In genomic region chr11:114253771-114254170, GRCh38 we compare ENCODE assay signal across 19 cellular contexts. TPM values are rescaled to one million over a fixed set of nuclear protein-coding genes. Genes with fewer than 3 reads are reported as not detected.
DNase-seq lines count a peak whose midpoint lies in the region; ATAC-seq and TF ChIP-seq lines count a peak whose summit lies in the region.
"Had no signal": no experiment of that assay in that cellular context is flagged by ENCODE, and none has a peak within 500 bp of the region (broad histone marks: within the 10 kb centered on the region; RNA-seq: fewer than 3 reads in every experiment).

No MANE protein-coding gene starts in this region.

- no peak for DNase-seq in right atrium auricular region (ENCODE audit: low spot score)
- no peak for DNase-seq in Right ventricle myocardium superior
- no peak for DNase-seq in esophagus muscularis mucosa (ENCODE audit: extremely low spot score)
- peak; percentile 77 for DNase-seq in posterior vena cava (ENCODE audit: low spot score)
- DNase-seq in uterus = no peak
- no peak for DNase-seq in NOMO-1 (lab: John Stamatoyannopoulos, UW; ENCODE audit: unreplicated experiment in 2 of 2)
- no peak for DNase-seq in vagina (ENCODE audit: extremely low spot score in 2 of 2)
- no peak for DNase-seq in NCI-H524 (lab: John Stamatoyannopoulos, UW)
- DNase-seq: CD4-positive, alpha-beta T cell; DMS79 treated with DMSO at 0.1 percent for 48 hours; MG63; NCI-H1930; NCI-H2171; NCI-H446 treated with DMSO at 0.1 percent for 48 hours; NCI-H82 had no signal

- 87% methylated on average over 2 of the region's 2 CpGs for WGBS in esophagus muscularis mucosa

- TF ChIP-seq POLR2A in esophagus muscularis mucosa (IDR thresholded peaks at IDR 0.05; ENCODE audit: low read depth) (no peak), uterus (IDR thresholded peaks at IDR 0.05) (no peak), vagina (IDR thresholded peaks at IDR 0.05) (no peak)

- H3K27me3 ChIP-seq in right atrium auricular region = no peaks in the 10 kb centered on the region
- no peaks in the 10 kb centered on the region for H3K27me3 ChIP-seq in esophagus muscularis mucosa
- no peaks in the 10 kb centered on the region for H3K27me3 ChIP-seq in uterus
- H3K27me3 ChIP-seq in vagina = no peaks in the 10 kb centered on the region
- H3K27me3 ChIP-seq: MG63 had no signal

- H3K27ac ChIP-seq in right atrium auricular region (peak overlapping the region; percentile 29 to 69), esophagus muscularis mucosa (replicated peaks in 1 of 4) (peak overlapping the region in 3 of 4 donors; percentile 10 to 67 (median 59)), uterus (peak overlapping the region; percentile 71 to 73), vagina (no peak overlapping the region)
- H3K27ac ChIP-seq: KMS-11 had no signal

- TF ChIP-seq CTCF in right atrium auricular region (IDR thresholded peaks at IDR 0.05) (no peak), esophagus muscularis mucosa (IDR thresholded peaks at IDR 0.05) (no peak), uterus (IDR thresholded peaks at IDR 0.05) (no peak), vagina (IDR thresholded peaks at IDR 0.05) (no peak)

- H3K4me1 ChIP-seq in right atrium auricular region = peaks cover 0 to 50% of the 10 kb centered on the region in 2 donors
- H3K4me1 ChIP-seq in esophagus muscularis mucosa = peaks cover 39 to 85% (median 75%) of the 10 kb centered on the region in 4 donors
- peaks cover 5 to 14% of the 10 kb centered on the region in 2 donors for H3K4me1 ChIP-seq in uterus
- peaks cover 55% of the 10 kb centered on the region for H3K4me1 ChIP-seq in vagina
- H3K4me1 ChIP-seq: HAP-1 had no signal

- H3K36me3 ChIP-seq in right atrium auricular region (peaks cover 53% of the 10 kb centered on the region), esophagus muscularis mucosa (peaks cover 41 to 77% (median 65%) of the 10 kb centered on the region in 4 donors), uterus (no peaks in the 10 kb centered on the region), vagina (peaks cover 10 to 38% of the 10 kb centered on the region in 2 donors)
- H3K36me3 ChIP-seq: HAP-1, MG63 had no signal

- no peak overlapping the region for H3K4me3 ChIP-seq in right atrium auricular region
- no peak overlapping the region for H3K4me3 ChIP-seq in esophagus muscularis mucosa
- no peak overlapping the region for H3K4me3 ChIP-seq in uterus
- H3K4me3 ChIP-seq in vagina = no peak overlapping the region
- H3K4me3 ChIP-seq: HAP-1, MG63 had no signal

- no peak for ATAC-seq in Right ventricle myocardium superior (ENCODE audit: poor library complexity)
- ATAC-seq: HepG2, Panc1 had no signal

- intact Hi-C loops in Right ventricle myocardium superior (cut with DNase I) = no loop called here
- intact Hi-C loops in esophagus muscularis mucosa (cut with DNase I) = no loop called here
- intact Hi-C loops in posterior vena cava (cut with DNase I) = loop anchor here (5.0 to 10.0 kb wide), 2 partner anchors 46 to 189 kb away; no protein-coding TSS in a partner anchor
- intact Hi-C loops in uterus (cut with DNase I; ENCODE audit: low total_unique reads) = loop anchor here (10.0 kb wide), 2 partner anchors 59 to 89 kb away; no protein-coding TSS in a partner anchor
- intact Hi-C loops in vagina (cut with DNase I) = loop anchor here (5.0 to 10.0 kb wide), 2 partner anchors 89 to 191 kb away; no protein-coding TSS in a partner anchor

- H3K9me3 ChIP-seq in right atrium auricular region = no peaks in the 10 kb centered on the region
- no peaks in the 10 kb centered on the region for H3K9me3 ChIP-seq in esophagus muscularis mucosa
- H3K9me3 ChIP-seq in uterus = no peaks in the 10 kb centered on the region
- no peaks in the 10 kb centered on the region for H3K9me3 ChIP-seq in vagina
- H3K9me3 ChIP-seq: HAP-1, MG63 had no signal

- no peak for TF ChIP-seq EP300 in esophagus muscularis mucosa (IDR thresholded peaks at IDR 0.05)

RNA-seq across cellular contexts. Expression of gene NNMT, which starts 42.4 kb away (rescaled TPM):
- total RNA-seq in right atrium auricular region (100 to 1,000 TPM in 1 of 2 donors, 10 to 100 TPM in 1; 83.7 to 240 TPM), Right ventricle myocardium superior (29.8 TPM), esophagus muscularis mucosa (100 to 1,000 TPM in 3 of 4 donors, 10 to 100 TPM in 1; 88.9 to 599 (median 293) TPM), posterior vena cava (100 to 1,000 TPM; 631 to 647 TPM), uterus (100 to 1,000 TPM in 2 of 4 donors, 10 to 100 TPM in 1, 1 to 10 TPM in 1; 4.6 to 362 (median 116) TPM), vagina (898 TPM)
- total RNA-seq: CD4-positive, alpha-beta T cell; HepG2 had no signal

Comparison
In these comparisons a context has a peak if more than half of its experiments do, and no peak if none do; other contexts are left out.
1. intact Hi-C loops: an anchor here in posterior vena cava (5.0 to 10.0 kb wide), uterus (10.0 kb wide) and vagina (5.0 to 10.0 kb wide); none called in Right ventricle myocardium superior and esophagus muscularis mucosa.